Comparison of ENCODE assay signal across 12 cellular contexts in the genomic region with DNA sequence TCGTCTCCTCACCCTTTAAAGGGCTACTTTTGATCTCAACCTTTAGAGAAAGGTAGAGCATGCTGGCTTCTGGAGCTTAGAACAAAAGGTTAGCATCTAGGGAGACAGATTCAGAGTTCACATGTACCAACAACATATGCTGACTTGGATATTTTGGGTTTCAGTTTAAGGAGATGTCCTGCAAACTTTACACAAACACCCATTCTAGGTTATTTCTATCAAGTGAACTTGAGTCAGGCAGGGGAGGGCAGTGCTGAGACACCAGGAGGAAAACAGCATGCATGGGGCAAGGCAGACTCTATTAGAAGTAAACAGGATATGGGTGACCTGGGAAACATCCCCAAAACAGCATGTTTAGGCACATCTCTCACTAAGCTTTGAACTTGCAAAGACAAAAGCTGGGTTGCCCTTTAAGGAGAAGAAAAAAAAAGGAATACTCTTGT. TPM values are rescaled to one million over a fixed set of nuclear protein-coding genes. Genes with fewer than 3 reads are reported as not detected.
DNase-seq lines count a peak whose midpoint lies in the region; ATAC-seq and TF ChIP-seq lines count a peak whose summit lies in the region.
"Had no signal": no experiment of that assay in that cellular context is flagged by ENCODE, and none has a peak within 500 bp of the region (broad histone marks: within the 10 kb centered on the region; RNA-seq: fewer than 3 reads in every experiment).

No MANE protein-coding gene starts in this region.

- peak overlapping the region; percentile 60 to 66 (median 66) for H3K4me3 Mint-ChIP-seq in CD4-positive, CD25-positive, alpha-beta regulatory T cell
- H3K4me3 Mint-ChIP-seq in HFFc6 (no peak overlapping the region), WTC11 (no peak overlapping the region)
- H3K4me3 Mint-ChIP-seq: stimulated activated naive CD8-positive, alpha-beta T cell treated with anti-CD3 and anti-CD28 coated beads, Interleukin-15, Interleukin-2, amounts not matched to agents 100 ng/mL and 50 ng/mL, for 24 hours had no signal

- H3K27me3 Mint-ChIP-seq in CD4-positive, CD25-positive, alpha-beta regulatory T cell = no peaks in the 10 kb centered on the region
- H3K27me3 Mint-ChIP-seq in HFFc6 (ENCODE audit: insufficient read depth) (no peaks in the 10 kb centered on the region), WTC11 (ENCODE audit: low read depth) (no peaks in the 10 kb centered on the region)

- peak overlapping the region; percentile 61 to 85 (median 70) for H3K27ac Mint-ChIP-seq in CD4-positive, CD25-positive, alpha-beta regulatory T cell
- H3K27ac Mint-ChIP-seq in HFFc6 (no peak overlapping the region), WTC11 (peak overlapping the region; percentile 90)
- H3K27ac Mint-ChIP-seq: stimulated activated naive CD8-positive, alpha-beta T cell treated with anti-CD3 and anti-CD28 coated beads, Interleukin-15, Interleukin-2, amounts not matched to agents 100 ng/mL and 50 ng/mL, for 24 hours had no signal

- no CpG with 5 or more reads among the region's 1 CpG for WGBS in iPS DF 6.9 (ENCODE audit: insufficient coverage, insufficient read length)

- peak overlapping the region; percentile 51 for H3K4me3 ChIP-seq in CD4-positive, CD25-positive, alpha-beta regulatory T cell (ENCODE audit: low read depth, low read length)
- H3K4me3 ChIP-seq in iPS DF 6.9 (ENCODE audit: low read length) (no peak overlapping the region), OCI-LY7 (ENCODE audit: low read depth, low read length, poor library complexity, severe bottlenecking) (no peak overlapping the region)
- H3K4me3 ChIP-seq: GM12878, ovary had no signal

- peak overlapping the region; percentile 23 for H3K27ac ChIP-seq in CD4-positive, CD25-positive, alpha-beta regulatory T cell (ENCODE audit: insufficient read depth, low read length, poor library complexity, severe bottlenecking)
- H3K27ac ChIP-seq in iPS DF 6.9 (ENCODE audit: low read length) (no peak overlapping the region), OCI-LY7 (ENCODE audit: low read depth, low read length, poor library complexity, severe bottlenecking) (no peak overlapping the region)
- H3K27ac ChIP-seq: ovary had no signal

- TF ChIP-seq CTCF in HFFc6 (IDR thresholded peaks at IDR 0.05) (peak; percentile 40), WTC11 (IDR thresholded peaks at IDR 0.05) (no peak), OCI-LY7 (conservative IDR thresholded peaks at IDR 0.05; ENCODE audit: low read length) (no peak)

- H3K4me1 Mint-ChIP-seq in CD4-positive, CD25-positive, alpha-beta regulatory T cell = peaks cover 16 to 46% (median 31%) of the 10 kb centered on the region in 4 donors
- 0 out of 2 replicates have a peak, but pooled peaks cover 5% of the 10 kb centered on the region for H3K4me1 Mint-ChIP-seq in HFFc6 (ENCODE audit: low read depth)
- H3K4me1 Mint-ChIP-seq in WTC11 = peaks cover 46% of the 10 kb centered on the region

- H3K9me3 ChIP-seq in CD4-positive, CD25-positive, alpha-beta regulatory T cell (ENCODE audit: control insufficient read depth in 2 of 2, low read length in 2 of 2) = no peaks in the 10 kb centered on the region
- H3K9me3 ChIP-seq in iPS DF 6.9 (ENCODE audit: control insufficient read depth, insufficient read depth, low read length) (no peaks in the 10 kb centered on the region), OCI-LY7 (ENCODE audit: low read length) (no peaks in the 10 kb centered on the region)
- H3K9me3 ChIP-seq: ovary had no signal

- POLR2A ChIA-PET in WTC11 (lab: Charles Lee) = no interaction called here
- POLR2A ChIA-PET in OCI-LY7 (lab: Charles Lee) = interaction anchor here (0.9 kb wide), 1 partner anchor 13 kb away, joined by 3 read pairs; no protein-coding TSS in a partner anchor

- ATAC-seq in CD4-positive, CD25-positive, alpha-beta regulatory T cell (ENCODE audit: low read depth in 2 of 2) = peak; percentile 37 to 62
- ATAC-seq in WTC11 (peak; percentile 75), GM18505 (IDR thresholded peaks at IDR 0.05; ENCODE audit: unreplicated experiment) (no peak), GM18873 (IDR thresholded peaks at IDR 0.05; ENCODE audit: low FRiP score, unreplicated experiment) (no peak)
- ATAC-seq: GM12878 had no signal

- H3K36me3 Mint-ChIP-seq in CD4-positive, CD25-positive, alpha-beta regulatory T cell = no peaks in the 10 kb centered on the region
- H3K36me3 Mint-ChIP-seq in HFFc6 (ENCODE audit: low read depth) (no peaks in the 10 kb centered on the region), WTC11 (no peaks in the 10 kb centered on the region)

- H3K4me1 ChIP-seq in CD4-positive, CD25-positive, alpha-beta regulatory T cell (ENCODE audit: control insufficient read depth, insufficient read depth, low read length, poor library complexity, severe bottlenecking) = peaks cover 23% of the 10 kb centered on the region
- H3K4me1 ChIP-seq in iPS DF 6.9 (ENCODE audit: control insufficient read depth, insufficient read depth, low read length) = peaks cover 3% of the 10 kb centered on the region; the same call in 1 of the 2 replicates
- H3K4me1 ChIP-seq in OCI-LY7 (ENCODE audit: insufficient read depth, low read length, poor library complexity, severe bottlenecking) = no peaks in the 10 kb centered on the region

- BruUV-seq in OCI-LY7 (replicated peaks; lab: Mats Ljungman, UMichigan) = no TSS peak

- CTCF ChIA-PET in WTC11 (lab: Charles Lee) = interaction anchor here (2.1 kb wide), 1 partner anchor 45 kb away, joined by 7 read pairs; a partner anchor contains a TSS
- CTCF ChIA-PET in OCI-LY7 (lab: Charles Lee; ENCODE audit: unreplicated experiment) = no interaction called here

- H3K79me2 ChIP-seq in OCI-LY7 (ENCODE audit: insufficient read depth, low read depth, low read length) = no peaks in the 10 kb centered on the region

- H3K9me3 Mint-ChIP-seq in CD4-positive, CD25-positive, alpha-beta regulatory T cell = peaks cover 0 to 2% (median 0%) of the 10 kb centered on the region in 7 donors
- H3K9me3 Mint-ChIP-seq in HFFc6 = no peaks in the 10 kb centered on the region
- H3K9me3 Mint-ChIP-seq in WTC11 = no peaks in the 10 kb centered on the region
- H3K9me3 Mint-ChIP-seq: stimulated activated naive CD8-positive, alpha-beta T cell treated with anti-CD3 and anti-CD28 coated beads, Interleukin-15, Interleukin-2, amounts not matched to agents 100 ng/mL and 50 ng/mL, for 24 hours had no signal

- no peak overlapping the region for H3K4me2 ChIP-seq in OCI-LY7 (ENCODE audit: low read length)

- H3K9me2 ChIP-seq in OCI-LY7 (ENCODE audit: insufficient read depth, low read length) = no peaks in the 10 kb centered on the region

- H4K20me1 ChIP-seq in OCI-LY7 (ENCODE audit: insufficient read depth, low read length) = no peaks in the 10 kb centered on the region

- H3K27me3 ChIP-seq in CD4-positive, CD25-positive, alpha-beta regulatory T cell (ENCODE audit: control insufficient read depth, insufficient read depth, low read length) = no peaks in the 10 kb centered on the region
- no peaks in the 10 kb centered on the region for H3K27me3 ChIP-seq in iPS DF 6.9 (ENCODE audit: control insufficient read depth, insufficient read depth, low read length)
- H3K27me3 ChIP-seq: ovary had no signal

- no peaks in the 10 kb centered on the region for H3K36me3 ChIP-seq in CD4-positive, CD25-positive, alpha-beta regulatory T cell (ENCODE audit: control insufficient read depth, insufficient read depth, low read length)
- H3K36me3 ChIP-seq in iPS DF 6.9 (ENCODE audit: control insufficient read depth, insufficient read depth, low read length) = no peaks in the 10 kb centered on the region
- H3K36me3 ChIP-seq in OCI-LY7 (ENCODE audit: insufficient read depth, low read length) = no peaks in the 10 kb centered on the region
- H3K36me3 ChIP-seq: ovary had no signal

- no peak for TF ChIP-seq POLR2A in GM18505 (IDR thresholded peaks at IDR 0.05; ENCODE audit: borderline replicate concordance, extremely low read depth, insufficient read depth, insufficient read length)

- intact Hi-C loops in OCI-LY7 (cut with micrococcal nuclease; ENCODE audit: unreplicated experiment) = no loop called here

- DNase-seq in CD4-positive, CD25-positive, alpha-beta regulatory T cell = peak in 2 of 3 donors; percentile 1 to 66
- DNase-seq in HFFc6 = peak; percentile 27
- DNase-seq in WTC11 (ENCODE audit: low spot score) = no peak
- DNase-seq in iPS DF 6.9 (ENCODE audit: low read depth, low spot score) = peak; percentile 52
- no peak for DNase-seq in NCI-H2029 (lab: John Stamatoyannopoulos, UW)
- DNase-seq in OCI-LY7 (ENCODE audit: low spot score) = no peak
- DNase-seq: cortex of kidney, ovary had no signal

- H2AFZ ChIP-seq in OCI-LY7 (ENCODE audit: low read length) = no peak overlapping the region

TF ChIP-seq in WTC11, 78 proteins besides CTCF, POLR2A, EP300 and RAD21 (continues in another document):
- TF ChIP-seq JAZF1 (CRISPR knock-in tag; IDR thresholded peaks at IDR 0.05) = no peak
- 0 out of 2 replicates have a peak, but pooled peaks have one; percentile 24 for TF ChIP-seq TEAD1 (CRISPR knock-in tag; IDR thresholded peaks at IDR 0.05)
- TF ChIP-seq, protein P1, sequence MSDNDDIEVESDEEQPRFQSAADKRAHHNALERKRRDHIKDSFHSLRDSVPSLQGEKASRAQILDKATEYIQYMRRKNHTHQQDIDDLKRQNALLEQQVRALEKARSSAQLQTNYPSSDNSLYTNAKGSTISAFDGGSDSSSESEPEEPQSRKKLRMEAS (CRISPR knock-in tag; IDR thresholded peaks at IDR 0.05) = peak; percentile 43; the same call in 1 of the 2 replicates
- TF ChIP-seq, protein P2, sequence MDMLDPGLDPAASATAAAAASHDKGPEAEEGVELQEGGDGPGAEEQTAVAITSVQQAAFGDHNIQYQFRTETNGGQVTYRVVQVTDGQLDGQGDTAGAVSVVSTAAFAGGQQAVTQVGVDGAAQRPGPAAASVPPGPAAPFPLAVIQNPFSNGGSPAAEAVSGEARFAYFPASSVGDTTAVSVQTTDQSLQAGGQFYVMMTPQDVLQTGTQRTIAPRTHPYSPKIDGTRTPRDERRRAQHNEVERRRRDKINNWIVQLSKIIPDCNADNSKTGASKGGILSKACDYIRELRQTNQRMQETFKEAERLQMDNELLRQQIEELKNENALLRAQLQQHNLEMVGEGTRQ (CRISPR knock-in tag; IDR thresholded peaks at IDR 0.05) = no peak
- TF ChIP-seq ZNF416 (CRISPR knock-in tag; IDR thresholded peaks at IDR 0.05) = no peak
- TF ChIP-seq SOX15 (CRISPR knock-in tag; IDR thresholded peaks at IDR 0.05) = no peak

RNA-seq across cellular contexts. Expression of a gene that starts 43.8 kb away (rescaled TPM):
- 52.0 TPM for total RNA-seq in CD4-positive, CD25-positive, alpha-beta regulatory T cell
- polyA plus RNA-seq in CD4-positive, CD25-positive, alpha-beta regulatory T cell = 10 to 100 TPM; 28.6 to 40.8 (median 34.0) TPM
- total RNA-seq in HFFc6 (2021; fragmentation: NEBNext Ultra II Directional; extraction: Animal tissue kit (Norgen Biotek cat#: 25700)) = 10 to 100 TPM; 12.5 to 15.5 (median 14.7) TPM
- total RNA-seq in WTC11 (2021) = 20.9 to 25.4 TPM (median 21.9 TPM) in 3 replicates
- total RNA-seq in OCI-LY7 (2014; rRNA removed; shearing (Covaris generic)) = 5.5 and 7.4 TPM in 2 replicates
- 10.1 and 13.1 TPM in 2 replicates for total RNA-seq in OCI-LY7 (2022)

Comparison
In these comparisons a context has a peak if more than half of its experiments do, and no peak if none do; other contexts are left out.
1. ATAC-seq: peak in CD4-positive, CD25-positive, alpha-beta regulatory T cell (2 of 2) and WTC11 (single experiment); none in GM18505 (single experiment) and GM18873 (single experiment).
2. DNase-seq: peak in CD4-positive, CD25-positive, alpha-beta regulatory T cell (2 of 3), HFFc6 (single experiment) and iPS DF 6.9 (single experiment); none in WTC11 (single experiment), NCI-H2029 (single experiment) and OCI-LY7 (single experiment).
3. H3K4me3 Mint-ChIP-seq: peak in CD4-positive, CD25-positive, alpha-beta regulatory T cell (4 of 4); none in HFFc6 (single experiment) and WTC11 (single experiment).